In genomic region chr1:112828716-112829115, GRCh38 we compare ENCODE assay signal across 9 cellular contexts.
"Had no signal": no experiment of that assay in that cellular context is flagged by ENCODE, and none has a peak within 500 bp of the region (broad histone marks: within the 10 kb centered on the region; RNA-seq: fewer than 3 reads in every experiment).

No MANE protein-coding gene starts in this region.

- H3K9me3 ChIP-seq: HAP-1 had no signal

- DNase-seq: GM23248, GOT3, H7, HFFc6 had no signal

- H3K9ac ChIP-seq: GM23248 had no signal

- H3K9me3 Mint-ChIP-seq: HFFc6, IgD-negative memory B cell had no signal

- H3K27ac ChIP-seq: GM23248, HL-60 had no signal

- ATAC-seq: HCT116, HepG2 had no signal

- H3K36me3 ChIP-seq: HAP-1 had no signal

- H3K4me3 Mint-ChIP-seq: HFFc6, IgD-negative memory B cell had no signal

- H3K27ac Mint-ChIP-seq: HFFc6, IgD-negative memory B cell had no signal

- H3K4me3 ChIP-seq: GM23248, HAP-1 had no signal

- H3K4me1 ChIP-seq: HAP-1 had no signal

- H3K36me3 Mint-ChIP-seq: IgD-negative memory B cell had no signal

- H2AFZ ChIP-seq: GM23248 had no signal
